Comparison of ENCODE assay signal across 9 cellular contexts in the genomic region with DNA sequence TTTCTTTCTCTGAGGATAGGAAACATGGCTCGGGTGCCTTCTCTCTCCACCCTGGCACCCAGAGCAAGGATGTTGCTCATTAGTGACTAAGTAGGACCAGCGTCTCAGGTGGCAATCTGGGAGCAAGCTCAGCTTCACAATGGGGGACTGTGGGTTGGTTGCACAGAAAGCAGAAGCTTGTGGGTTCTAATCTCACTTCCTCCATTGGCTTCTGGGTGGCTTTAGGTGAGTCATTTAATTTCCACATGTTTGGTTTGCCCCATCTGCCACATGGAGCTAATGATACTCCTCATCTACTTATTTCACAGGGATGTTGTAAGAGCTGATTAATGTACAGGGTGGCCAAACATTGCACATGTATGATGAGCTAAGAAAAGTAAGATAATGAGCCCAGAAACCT. TPM values are rescaled to one million over a fixed set of nuclear protein-coding genes. Genes with fewer than 3 reads are reported as not detected.
DNase-seq lines count a peak whose midpoint lies in the region; ATAC-seq and TF ChIP-seq lines count a peak whose summit lies in the region.
"Had no signal": no experiment of that assay in that cellular context is flagged by ENCODE, and none has a peak within 500 bp of the region (broad histone marks: within the 10 kb centered on the region; RNA-seq: fewer than 3 reads in every experiment).

No MANE protein-coding gene starts in this region.

- H3K27me3 ChIP-seq in neutrophil = no peaks in the 10 kb centered on the region

- peak overlapping the region; percentile 64 for H3K27ac Mint-ChIP-seq in activated naive CD8-positive, alpha-beta T cell treated with anti-CD3 and anti-CD28 coated beads, Interleukin-2, amount 50 U/mL, for 24 hours

- peak; percentile 53 for ATAC-seq in Right ventricle myocardium superior (ENCODE audit: poor library complexity)
- peak; percentile 95 for ATAC-seq in HG02678 (IDR thresholded peaks at IDR 0.05; ENCODE audit: unreplicated experiment)
- peak; percentile 98 for ATAC-seq in activated naive CD8-positive, alpha-beta T cell treated with anti-CD3 and anti-CD28 coated beads, Interleukin-2, amount 50 U/mL, for 24 hours

- intact Hi-C loops in Right ventricle myocardium superior (cut with DNase I) = no loop called here
- intact Hi-C loops in cardiac septum (cut with DNase I) = no loop called here

- H3K9me3 ChIP-seq in neutrophil = no peaks in the 10 kb centered on the region
- H3K9me3 ChIP-seq: thoracic aorta had no signal

- H3K27me3 Mint-ChIP-seq in activated naive CD8-positive, alpha-beta T cell treated with anti-CD3 and anti-CD28 coated beads, Interleukin-2, amount 50 U/mL, for 24 hours = no peaks in the 10 kb centered on the region

- TF ChIP-seq POLR2A in NB4 (IDR thresholded peaks at IDR 0.05; ENCODE audit: extremely low read depth, insufficient read length) = no peak

- no peak overlapping the region for H3K4me3 Mint-ChIP-seq in activated naive CD8-positive, alpha-beta T cell treated with anti-CD3 and anti-CD28 coated beads, Interleukin-2, amount 50 U/mL, for 24 hours

- peaks cover 43 to 46% of the 10 kb centered on the region in 2 experiments for H3K4me1 ChIP-seq in neutrophil (ENCODE audit: control insufficient read depth in 1 of 2, insufficient read depth in 1 of 2, low read depth in 1 of 2, low read length in 1 of 2)

- no peak for DNase-seq in Right ventricle myocardium superior
- no peak for DNase-seq in cardiac septum (ENCODE audit: low spot score)
- DNase-seq in NB4 (ENCODE audit: low read depth) = peak; percentile 99
- DNase-seq in activated naive CD8-positive, alpha-beta T cell treated with anti-CD3 and anti-CD28 coated beads, Interleukin-2, amount 50 U/mL, for 24 hours = peak; percentile 52
- DNase-seq in T-helper 9 cell = no peak
- DNase-seq in NCI-H774 (lab: John Stamatoyannopoulos, UW) = no peak

- TF ChIP-seq CTCF in NB4 (IDR thresholded peaks at IDR 0.05; ENCODE audit: low read depth, low read length) (no peak), neutrophil (IDR thresholded peaks at IDR 0.05) (peak; percentile 18)

- H3K27ac ChIP-seq in neutrophil = peak overlapping the region; percentile 87
- H3K27ac ChIP-seq: thoracic aorta had no signal

- H3K4me3 ChIP-seq in NB4 (ENCODE audit: low read depth, low read length) (no peak overlapping the region), neutrophil (ENCODE audit: low read depth in 1 of 2, low read length in 1 of 2) (peak overlapping the region; percentile 21 to 32)
- H3K4me3 ChIP-seq: thoracic aorta had no signal

- no peaks in the 10 kb centered on the region for H3K9me3 Mint-ChIP-seq in activated naive CD8-positive, alpha-beta T cell treated with anti-CD3 and anti-CD28 coated beads, Interleukin-2, amount 50 U/mL, for 24 hours

- no peaks in the 10 kb centered on the region for H3K36me3 Mint-ChIP-seq in activated naive CD8-positive, alpha-beta T cell treated with anti-CD3 and anti-CD28 coated beads, Interleukin-2, amount 50 U/mL, for 24 hours (ENCODE audit: low read depth)

- peaks cover 21% of the 10 kb centered on the region for H3K4me1 Mint-ChIP-seq in activated naive CD8-positive, alpha-beta T cell treated with anti-CD3 and anti-CD28 coated beads, Interleukin-2, amount 50 U/mL, for 24 hours

- no peaks in the 10 kb centered on the region for H3K36me3 ChIP-seq in neutrophil
- H3K36me3 ChIP-seq: thoracic aorta had no signal

RNA-seq across cellular contexts. Expression of a gene that starts 54.8 kb away (rescaled TPM):
- total RNA-seq in Right ventricle myocardium superior (38.9 TPM), cardiac septum (52.8 TPM)

Comparison
In these comparisons a context has a peak if more than half of its experiments do, and no peak if none do; other contexts are left out.
1. DNase-seq: peak in NB4 (single experiment) and activated naive CD8-positive, alpha-beta T cell treated with anti-CD3 and anti-CD28 coated beads, Interleukin-2, amount 50 U/mL, for 24 hours (single experiment); none in Right ventricle myocardium superior (single experiment), cardiac septum (single experiment), T-helper 9 cell (single experiment) and NCI-H774 (single experiment).
2. Peak in every context shown above with its lines, with median percentiles within 50 percentile points of each other: ATAC-seq.